Comparison of ENCODE assay signal across 8 cellular contexts in the genomic region with DNA sequence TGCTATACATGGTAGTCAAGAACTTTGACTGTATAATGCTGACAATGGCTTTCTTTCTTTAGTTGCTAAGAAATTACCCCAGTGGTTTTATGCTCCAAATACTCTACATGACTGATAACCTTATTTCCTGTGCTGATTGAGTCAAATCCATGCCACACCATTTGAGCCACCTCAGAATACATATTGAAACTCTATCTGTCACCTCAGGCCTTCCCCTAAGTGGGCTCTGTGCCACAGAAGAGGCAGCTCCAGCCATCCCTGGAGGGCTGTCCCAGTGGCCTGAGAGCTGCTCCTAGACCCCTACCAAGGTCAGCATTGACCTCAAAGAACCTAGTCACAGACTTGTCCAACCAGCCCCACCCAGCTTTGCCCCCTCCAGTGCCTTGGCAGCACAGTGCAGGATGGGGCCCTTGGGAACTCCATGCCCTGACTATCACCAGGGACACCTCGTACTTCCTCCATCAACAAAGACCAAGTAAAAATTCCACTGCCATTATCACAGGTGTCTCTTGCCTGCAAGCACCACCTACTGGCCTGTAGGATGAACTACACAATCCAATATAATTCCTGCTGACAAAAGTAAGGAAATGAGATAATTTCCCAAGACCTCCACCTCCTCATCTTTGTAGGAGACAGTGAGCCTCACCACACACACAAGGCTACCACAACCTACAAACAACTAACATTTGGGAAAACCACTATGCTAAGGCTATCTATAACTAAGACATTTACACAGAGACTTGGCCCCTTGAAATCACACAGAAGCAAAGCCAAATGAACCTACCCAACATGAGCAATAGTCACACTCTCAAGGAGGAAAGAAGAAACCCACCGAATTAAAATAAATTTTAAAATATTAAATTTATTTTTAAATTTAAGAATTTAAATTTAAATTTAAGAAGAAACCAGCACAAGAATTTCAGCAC.
DNase-seq lines count a peak whose midpoint lies in the region; ATAC-seq and TF ChIP-seq lines count a peak whose summit lies in the region.

No MANE protein-coding gene starts in this region.

- DNase-seq in AG20443 (ENCODE audit: low spot score) (peak; percentile 13), fibroblast of the aortic adventitia (ENCODE audit: low read depth) (peak; percentile 43), Ammon's horn (ENCODE audit: low spot score) (no peak)
- DNase-seq in activated T-cell treated with anti-CD3 and anti-CD28 coated beads, Interleukin-2, amount 50 U/mL, for 48 hours: no peak
- DNase-seq in activated CD4-positive, CD25-positive, alpha-beta regulatory T cell (lab: John Stamatoyannopoulos, UW): no peak

- no peak overlapping the region for H3K9ac ChIP-seq in OCI-LY1 (ENCODE audit: low read length)

- no peaks in the 10 kb centered on the region for H3K9me3 ChIP-seq in OCI-LY1 (ENCODE audit: low read length)

- peak; percentile 73 for TF ChIP-seq CTCF in OCI-LY1 (IDR thresholded peaks at IDR 0.05; ENCODE audit: low read length)
- TF ChIP-seq CTCF in fibroblast of the aortic adventitia (IDR thresholded peaks at IDR 0.05; ENCODE audit: insufficient read depth, low read length): peak; percentile 75

- no peak overlapping the region for H3K27ac ChIP-seq in OCI-LY1 (ENCODE audit: low read depth, low read length, poor library complexity, severe bottlenecking)

- H3F3A ChIP-seq in OCI-LY1 (ENCODE audit: insufficient read depth, low read length): no peaks in the 10 kb centered on the region

- H3K9me2 ChIP-seq in OCI-LY1 (ENCODE audit: low read depth, low read length): no peaks in the 10 kb centered on the region

- no peaks in the 10 kb centered on the region for H3K4me1 ChIP-seq in OCI-LY1 (ENCODE audit: insufficient read depth, low read length, severe bottlenecking)

- H2AFZ ChIP-seq in OCI-LY1 (ENCODE audit: low read length): no peak overlapping the region

- H3K4me2 ChIP-seq in OCI-LY1 (ENCODE audit: low read length): no peak overlapping the region

- no peak overlapping the region for H3K4me3 ChIP-seq in OCI-LY1 (ENCODE audit: low read depth, low read length, poor library complexity, severe bottlenecking)
- H3K4me3 ChIP-seq in fibroblast of the aortic adventitia (ENCODE audit: low read depth, low read length): no peak overlapping the region

- H3K27me3 ChIP-seq in OCI-LY1 (ENCODE audit: insufficient read depth, low read length): no peaks in the 10 kb centered on the region

- H3K79me2 ChIP-seq in OCI-LY1 (ENCODE audit: insufficient read depth, low read length): no peaks in the 10 kb centered on the region

- H4K20me1 ChIP-seq in OCI-LY1 (ENCODE audit: insufficient read depth, low read length): no peaks in the 10 kb centered on the region

- ATAC-seq in GM18867 (IDR thresholded peaks at IDR 0.05; ENCODE audit: unreplicated experiment) (peak; percentile 78), HG02970 (IDR thresholded peaks at IDR 0.05; ENCODE audit: low FRiP score, unreplicated experiment) (peak; percentile 70)

- H3K36me3 ChIP-seq in OCI-LY1 (ENCODE audit: insufficient read depth, low read length): no peaks in the 10 kb centered on the region

Comparison
In these comparisons a context has a peak if more than half of its experiments do, and no peak if none do; other contexts are left out.
1. DNase-seq: peak in AG20443 (single experiment) and fibroblast of the aortic adventitia (single experiment); none in activated T-cell treated with anti-CD3 and anti-CD28 coated beads, Interleukin-2, amount 50 U/mL, for 48 hours (0 of 2), activated CD4-positive, CD25-positive, alpha-beta regulatory T cell (0 of 4) and Ammon's horn (single experiment).